In genomic region chr21:40013001-40013735, GRCh38 we compare ENCODE assay signal across 23 cellular contexts.
"Had no signal": no experiment of that assay in that cellular context is flagged by ENCODE, and none has a peak within 500 bp of the region (broad histone marks: within the 10 kb centered on the region; RNA-seq: fewer than 3 reads in every experiment).

No MANE protein-coding gene starts in this region.

- ATAC-seq: effector memory CD8-positive, alpha-beta T cell; esophagus mucosa; foreskin keratinocyte; gastrocnemius medialis; gastroesophageal sphincter; heart left ventricle; heart right ventricle had no signal

- DNase-seq: colonic mucosa; cortex of kidney; dermis blood vessel endothelial cell; dorsolateral prefrontal cortex; effector CD4-positive, alpha-beta T cell; effector CD8-positive, alpha-beta T cell; effector memory CD4-positive, alpha-beta T cell; effector memory CD8-positive, alpha-beta T cell; endodermal cell; erythroblast; esophagus squamous epithelium; foreskin fibroblast; foreskin keratinocyte; foreskin melanocyte; gastrocnemius medialis; glutamatergic neuron; heart left ventricle; heart right ventricle had no signal

- H3K4me3 ChIP-seq: colonic mucosa, coronary artery, dorsolateral prefrontal cortex, esophagus muscularis mucosa, esophagus squamous epithelium, gastrocnemius medialis, gastroesophageal sphincter, heart left ventricle, heart right ventricle had no signal

- H3K27me3 ChIP-seq: colonic mucosa, dorsolateral prefrontal cortex, esophagus muscularis mucosa, esophagus squamous epithelium, foreskin keratinocyte, gastrocnemius medialis, gastroesophageal sphincter, heart left ventricle, heart right ventricle had no signal

- H3K9me3 ChIP-seq: colonic mucosa, esophagus muscularis mucosa, gastrocnemius medialis, gastroesophageal sphincter, heart left ventricle had no signal

- H3K4me1 ChIP-seq: colonic mucosa, esophagus squamous epithelium, foreskin keratinocyte, gastrocnemius medialis, heart left ventricle, heart right ventricle had no signal

- H3K27ac ChIP-seq: colonic mucosa, coronary artery, dorsolateral prefrontal cortex, epithelial cell of prostate, esophagus muscularis mucosa, esophagus squamous epithelium, foreskin keratinocyte, gastrocnemius medialis, gastroesophageal sphincter, heart left ventricle, heart right ventricle had no signal

- H3K36me3 ChIP-seq: colonic mucosa, esophagus muscularis mucosa, esophagus squamous epithelium, gastrocnemius medialis, gastroesophageal sphincter, heart left ventricle, heart right ventricle had no signal
